ENCODE assay signal across 1 cellular context in genomic region chr12:99249543-99249942, GRCh38.
TF ChIP-seq lines count a peak whose summit lies in the region.

No MANE protein-coding gene starts in this region.

TF ChIP-seq in H1, 55 proteins besides CTCF, POLR2A, EP300 and RAD21 (continued from another document):
- TF ChIP-seq GTF2F1 (IDR thresholded peaks at IDR 0.05; ENCODE audit: borderline replicate concordance, low read depth, low read length) (no peak), SUZ12 (IDR thresholded peaks at IDR 0.05; ENCODE audit: low read length) (no peak), E2F6 (IDR thresholded peaks at IDR 0.05) (0 out of 2 replicates have a peak, but pooled peaks have one; percentile 7), SIX5 (IDR thresholded peaks at IDR 0.05; ENCODE audit: low read depth, low read length) (no peak), RNF2 (IDR thresholded peaks at IDR 0.05; ENCODE audit: borderline replicate concordance, low read depth, low read length, missing control alignments, poor library complexity, severe bottlenecking) (no peak), EGR1 (IDR thresholded peaks at IDR 0.05; ENCODE audit: borderline replicate concordance, low read depth, low read length) (no peak), SRF (IDR thresholded peaks at IDR 0.05; ENCODE audit: low read depth, low read length) (no peak), CHD1 (IDR thresholded peaks at IDR 0.05; ENCODE audit: low read depth, low read length) (no peak), MAX (IDR thresholded peaks at IDR 0.05) (0 out of 2 replicates have a peak, but pooled peaks have one; percentile 27)
